25 cellular contexts compared by ENCODE assay signal in genomic region chr15:33649217-33649933, GRCh38.
"Had no signal": no experiment of that assay in that cellular context is flagged by ENCODE, and none has a peak within 500 bp of the region (broad histone marks: within the 10 kb centered on the region; RNA-seq: fewer than 3 reads in every experiment).

No MANE protein-coding gene starts in this region.

- H3K4me3 Mint-ChIP-seq: activated naive CD4-positive, alpha-beta T cell treated with anti-CD3 and anti-CD28 coated beads for 36 hours; activated naive CD8-positive, alpha-beta T cell treated with anti-CD3 and anti-CD28 coated beads, Interleukin-2, amount 10 ng/mL, durations not matched to agents 7 days and 5 days; activated T-helper 1 cell treated with anti-CD3 and anti-CD28 coated beads, Interleukin-12 subunit alpha, Interleukin-12 subunit beta, Interleukin-2, Interleukin-4 antibody, amounts not matched to agents 30 ng/mL and 10 ng/mL and 1 ng/mL, durations not matched to agents 14 hours and 24 hours and 36 hours; T-cell had no signal

- H3K27me3 Mint-ChIP-seq: activated naive CD8-positive, alpha-beta T cell treated with anti-CD3 and anti-CD28 coated beads, Interleukin-2, amount 10 ng/mL, durations not matched to agents 7 days and 5 days had no signal

- H3K36me3 Mint-ChIP-seq: activated naive CD8-positive, alpha-beta T cell treated with anti-CD3 and anti-CD28 coated beads, Interleukin-2, amount 10 ng/mL, durations not matched to agents 7 days and 5 days; T-cell had no signal

- H3K27ac Mint-ChIP-seq: activated naive CD4-positive, alpha-beta T cell treated with anti-CD3 and anti-CD28 coated beads for 36 hours; activated naive CD8-positive, alpha-beta T cell treated with anti-CD3 and anti-CD28 coated beads, Interleukin-2, amount 10 ng/mL, durations not matched to agents 7 days and 5 days; activated T-helper 1 cell treated with anti-CD3 and anti-CD28 coated beads, Interleukin-12 subunit alpha, Interleukin-12 subunit beta, Interleukin-2, Interleukin-4 antibody, amounts not matched to agents 30 ng/mL and 10 ng/mL and 1 ng/mL, durations not matched to agents 14 hours and 24 hours and 36 hours; T-cell had no signal

- DNase-seq: activated CD4-positive, CD25-positive, alpha-beta regulatory T cell; activated CD8-positive, alpha-beta memory T cell treated with anti-CD3 and anti-CD28 coated beads, Interleukin-2, amount 50 U/mL, for 4 hours; activated effector memory CD4-positive, alpha-beta T cell treated with anti-CD3 and anti-CD28 coated beads, Interleukin-2, amount 50 U/mL, for 16 hours; activated naive CD4-positive, alpha-beta T cell treated with anti-CD3 and anti-CD28 coated beads for 36 hours; activated naive CD8-positive, alpha-beta T cell treated with anti-CD3 and anti-CD28 coated beads, Interleukin-2, amount 10 ng/mL, durations not matched to agents 7 days and 5 days; aorta; caudate nucleus; Karpas-422; MM.1S; NCI-H1105; NCI-H1436; NCI-H1694 treated with DMSO at 0.1 percent for 48 hours; NCI-H2029 treated with DMSO at 0.1 percent for 48 hours; NCI-H345; NCI-H510A treated with DMSO at 0.1 percent for 48 hours; NCI-H69; OCI-M1; RPMI8226; T-cell; T-helper 2 cell; T1000 had no signal

- H3K4me1 Mint-ChIP-seq: activated naive CD8-positive, alpha-beta T cell treated with anti-CD3 and anti-CD28 coated beads, Interleukin-2, amount 10 ng/mL, durations not matched to agents 7 days and 5 days; T-cell had no signal

- H3K9me3 Mint-ChIP-seq: activated naive CD4-positive, alpha-beta T cell treated with anti-CD3 and anti-CD28 coated beads for 36 hours; activated naive CD8-positive, alpha-beta T cell treated with anti-CD3 and anti-CD28 coated beads, Interleukin-2, amount 10 ng/mL, durations not matched to agents 7 days and 5 days; activated T-helper 1 cell treated with anti-CD3 and anti-CD28 coated beads, Interleukin-12 subunit alpha, Interleukin-12 subunit beta, Interleukin-2, Interleukin-4 antibody, amounts not matched to agents 30 ng/mL and 10 ng/mL and 1 ng/mL, durations not matched to agents 14 hours and 24 hours and 36 hours; T-cell had no signal

- ATAC-seq: K562, Panc1, Right ventricle myocardium inferior, T-cell had no signal
